In the genomic region with DNA sequence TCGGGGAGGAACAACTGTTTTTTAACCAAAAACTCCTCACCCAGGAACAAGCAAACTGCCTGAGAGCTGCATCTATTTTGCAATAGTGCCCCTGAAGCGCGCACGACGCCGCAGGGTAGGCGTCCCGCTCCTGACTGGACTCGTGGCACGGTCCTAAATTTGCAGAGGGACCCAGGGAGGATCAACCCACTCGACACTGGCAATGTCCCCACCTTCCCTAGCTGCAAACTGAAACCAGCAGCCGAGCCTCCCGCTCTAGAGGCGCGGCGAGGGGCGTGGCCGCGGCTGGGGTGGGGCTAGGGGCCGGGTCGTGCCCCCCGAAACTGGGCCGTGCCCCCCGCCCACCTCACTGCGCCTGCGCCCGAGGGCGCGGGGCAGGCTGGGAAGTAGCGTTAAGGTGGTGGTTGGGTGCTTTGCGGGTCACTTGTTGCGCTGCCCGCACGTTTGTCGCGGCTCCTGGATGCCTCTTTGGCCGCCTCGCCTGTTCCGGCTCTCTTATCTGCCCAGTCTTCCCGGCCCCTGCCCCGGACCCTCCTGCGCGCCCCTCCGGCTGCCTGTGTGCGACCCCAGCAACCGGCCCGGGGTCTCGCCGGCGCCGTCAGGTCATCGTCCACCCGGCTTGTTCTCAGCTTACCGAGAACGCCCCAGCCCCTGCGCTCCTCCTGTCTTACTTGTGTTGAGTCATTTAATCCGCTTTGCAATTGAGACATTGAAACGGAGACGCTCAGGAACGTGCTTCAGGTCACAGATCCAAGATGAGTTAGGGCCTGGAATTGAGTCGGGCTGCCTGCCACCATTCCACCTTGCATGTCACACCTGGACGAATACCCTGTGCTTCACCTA, we compare ENCODE assay signal across 8 cellular contexts.
DNase-seq lines count a peak whose midpoint lies in the region; ATAC-seq and TF ChIP-seq lines count a peak whose summit lies in the region.

No MANE protein-coding gene starts in this region.

- peak overlapping the region; percentile 89 to 93 (median 91) for H3K4me3 Mint-ChIP-seq in nephron

- DNase-seq in EL, result peak; percentile 89
- peak; percentile 47 for DNase-seq in KG1 (lab: John Stamatoyannopoulos, UW)
- DNase-seq in RPMI8226, result peak; percentile 85
- peak; percentile 85 for DNase-seq in activated T-helper 9 cell treated with anti-CD3 and anti-CD28 coated beads, Interleukin-2, amount 50 U/mL, for 16 hours (ENCODE audit: low read depth)
- DNase-seq in fibroblast of pulmonary artery (ENCODE audit: low read depth), result peak; percentile 70
- peak; percentile 97 for DNase-seq in stimulated activated naive CD8-positive, alpha-beta T cell treated with anti-CD3 and anti-CD28 coated beads, Interleukin-15, Interleukin-2, amounts not matched to agents 100 U/mL and 50 U/mL, for 24 hours

- no peaks in the 10 kb centered on the region for H3K27me3 Mint-ChIP-seq in nephron (ENCODE audit: low read depth)

- peak overlapping the region; percentile 74 for H3K4me3 ChIP-seq in fibroblast of pulmonary artery (replicated peaks; ENCODE audit: low read depth, low read length)

- peak overlapping the region in 2 of 3 experiments; percentile 93 to 96 for H3K27ac Mint-ChIP-seq in nephron

- ATAC-seq in GM21786 (IDR thresholded peaks at IDR 0.05; ENCODE audit: unreplicated experiment), result peak; percentile 88
- peak; percentile 96 for ATAC-seq in stimulated activated naive CD8-positive, alpha-beta T cell treated with anti-CD3 and anti-CD28 coated beads, Interleukin-15, Interleukin-2, amounts not matched to agents 100 U/mL and 50 U/mL, for 24 hours

- H3K9me3 Mint-ChIP-seq in nephron, result no peaks in the 10 kb centered on the region

- no peaks in the 10 kb centered on the region for H3K36me3 Mint-ChIP-seq in nephron (ENCODE audit: low read depth)

- no peaks in the 10 kb centered on the region for H3K4me1 Mint-ChIP-seq in nephron

- no peak for TF ChIP-seq CTCF in fibroblast of pulmonary artery (IDR thresholded peaks at IDR 0.05; ENCODE audit: low read length, missing control alignments)
- no peak for TF ChIP-seq CTCF in nephron (IDR thresholded peaks at IDR 0.05; ENCODE audit: unreplicated experiment in 3 of 3)

Comparison
In these comparisons a context has a peak if more than half of its experiments do, and no peak if none do; other contexts are left out.
1. Peak in every context shown above with its lines: DNase-seq, ATAC-seq and H3K4me3 ChIP-seq.
2. DNase-seq: peak in every context shown above with its lines; median percentile 97 in stimulated activated naive CD8-positive, alpha-beta T cell treated with anti-CD3 and anti-CD28 coated beads, Interleukin-15, Interleukin-2, amounts not matched to agents 100 U/mL and 50 U/mL, for 24 hours; 89 in EL; 85 in RPMI8226; 85 in activated T-helper 9 cell treated with anti-CD3 and anti-CD28 coated beads, Interleukin-2, amount 50 U/mL, for 16 hours; 70 in fibroblast of pulmonary artery; 47 in KG1.